Comparison of ENCODE assay signal across 8 cellular contexts in genomic region chr19:43754562-43755255, GRCh38. TPM values are rescaled to one million over a fixed set of nuclear protein-coding genes. Genes with fewer than 3 reads are reported as not detected.
DNase-seq lines count a peak whose midpoint lies in the region; ATAC-seq and TF ChIP-seq lines count a peak whose summit lies in the region.

Gene SMG9 (minus strand): TSS chr19:43754962. CDS start chr19:43750741, 4,221 bp downstream.

- H3K27me3 Mint-ChIP-seq in CD4-positive, CD25-positive, alpha-beta regulatory T cell = peaks cover 4% of the 10 kb centered on the region
- no peaks in the 10 kb centered on the region for H3K27me3 Mint-ChIP-seq in activated CD4-positive, alpha-beta memory T cell treated with anti-CD3 and anti-CD28 coated beads for 36 hours

- peak within 1 kb of the TSS; percentile 98 to 99 (median 99) for H3K27ac Mint-ChIP-seq in CD4-positive, CD25-positive, alpha-beta regulatory T cell
- peak within 1 kb of the TSS; percentile 99 for H3K27ac Mint-ChIP-seq in activated CD4-positive, alpha-beta memory T cell treated with anti-CD3 and anti-CD28 coated beads for 36 hours

- H3K36me3 ChIP-seq in CD4-positive, CD25-positive, alpha-beta regulatory T cell (ENCODE audit: control insufficient read depth, insufficient read depth, low read length) = peaks cover 16% of the 10 kb centered on the region
- H3K36me3 ChIP-seq in right lobe of liver = peaks cover 0 to 10% (median 0%) of the 10 kb centered on the region in 4 donors

- peak; percentile 87 to 88 for ATAC-seq in CD4-positive, CD25-positive, alpha-beta regulatory T cell (ENCODE audit: low read depth in 2 of 2)
- ATAC-seq in GM19452 (IDR thresholded peaks at IDR 0.05; ENCODE audit: unreplicated experiment) (peak; percentile 52), right lobe of liver (peak; percentile 93 to 95 (median 94))

- H3K27ac ChIP-seq in CD4-positive, CD25-positive, alpha-beta regulatory T cell (ENCODE audit: insufficient read depth, low read length, poor library complexity, severe bottlenecking) = peak within 1 kb of the TSS; percentile 99
- H3K27ac ChIP-seq in dorsolateral prefrontal cortex (peak within 1 kb of the TSS; percentile 86 to 100 (median 99)), right lobe of liver (peak within 1 kb of the TSS; percentile 81 to 98 (median 97))

- under 1% methylated on average over 29 of the region's 70 CpGs for WGBS in right lobe of liver (ENCODE audit: insufficient coverage, low coverage, low lambda C conversion rate, missing lambda C conversion rate)

- intact Hi-C loops in activated CD4-positive, alpha-beta memory T cell treated with anti-CD3 and anti-CD28 coated beads for 36 hours (cut with micrococcal nuclease) = loop anchor here (1.0 to 10.0 kb wide), 7 partner anchors 11 to 990 kb away; partner anchors contain the start of genes BCL3 and ETHE1
- intact Hi-C loops in dorsolateral prefrontal cortex (cut with DNase I) = loop anchor here (2.0 to 10.0 kb wide), 4 partner anchors 73 to 160 kb away; partner anchors contain the start of genes IRGQ (in 1 of the 2), ZNF283 (in 1 of the 2) and ZNF576 (in 1 of the 2)
- intact Hi-C loops in right lobe of liver (cut with DNase I) = no loop called here

- peak within 1 kb of the TSS; percentile 96 to 99 (median 98) for H3K4me3 Mint-ChIP-seq in CD4-positive, CD25-positive, alpha-beta regulatory T cell
- peak within 1 kb of the TSS; percentile 95 for H3K4me3 Mint-ChIP-seq in activated CD4-positive, alpha-beta memory T cell treated with anti-CD3 and anti-CD28 coated beads for 36 hours

- peaks cover 12% of the 10 kb centered on the region for H3K36me3 Mint-ChIP-seq in CD4-positive, CD25-positive, alpha-beta regulatory T cell
- H3K36me3 Mint-ChIP-seq in activated CD4-positive, alpha-beta memory T cell treated with anti-CD3 and anti-CD28 coated beads for 36 hours = peaks cover 42% of the 10 kb centered on the region

- CTCF ChIA-PET in activated CD4-positive, alpha-beta memory T cell treated with anti-CD3 and anti-CD28 coated beads for 36 hours (lab: Charles Lee) = interaction anchor here (1.0 to 7.8 kb wide), 4 partner anchors 10 to 188 kb away, joined by 3 to 108 read pairs (median 16); no protein-coding TSS in a partner anchor

- peaks cover 44% of the 10 kb centered on the region for H3K4me1 ChIP-seq in CD4-positive, CD25-positive, alpha-beta regulatory T cell (ENCODE audit: control insufficient read depth, insufficient read depth, low read length, poor library complexity, severe bottlenecking)
- peaks cover 0 to 13% (median 0%) of the 10 kb centered on the region in 4 donors for H3K4me1 ChIP-seq in right lobe of liver

- peaks cover 3 to 66% (median 39%) of the 10 kb centered on the region in 4 donors for H3K4me1 Mint-ChIP-seq in CD4-positive, CD25-positive, alpha-beta regulatory T cell
- H3K4me1 Mint-ChIP-seq in activated CD4-positive, alpha-beta memory T cell treated with anti-CD3 and anti-CD28 coated beads for 36 hours (ENCODE audit: low read depth) = peaks cover 63% of the 10 kb centered on the region

- TF ChIP-seq POLR2A in right lobe of liver (IDR thresholded peaks at IDR 0.05) = peak; percentile 81

- no peaks in the 10 kb centered on the region for H3K9me3 ChIP-seq in CD4-positive, CD25-positive, alpha-beta regulatory T cell (ENCODE audit: control insufficient read depth in 2 of 2, low read length in 2 of 2)
- no peaks in the 10 kb centered on the region for H3K9me3 ChIP-seq in right lobe of liver

- H3K27me3 ChIP-seq in CD4-positive, CD25-positive, alpha-beta regulatory T cell (ENCODE audit: control insufficient read depth, insufficient read depth, low read length) = no peaks in the 10 kb centered on the region
- H3K27me3 ChIP-seq in dorsolateral prefrontal cortex = no peaks in the 10 kb centered on the region
- H3K27me3 ChIP-seq in right lobe of liver = no peaks in the 10 kb centered on the region

- DNase-seq in CD4-positive, CD25-positive, alpha-beta regulatory T cell = peak; percentile 97 to 99 (median 98)
- peak; percentile 99 for DNase-seq in HK-2 (ENCODE audit: unreplicated experiment)
- DNase-seq in NCI-H82 treated with DMSO at 0.1 percent for 48 hours (lab: John Stamatoyannopoulos, UW; ENCODE audit: unreplicated experiment) = peak; percentile 91
- DNase-seq in activated CD4-positive, alpha-beta memory T cell treated with anti-CD3 and anti-CD28 coated beads for 36 hours = peak; percentile 99
- DNase-seq in dorsolateral prefrontal cortex = peak; percentile 89 to 98 (median 95)
- DNase-seq in right lobe of liver = peak; percentile 99
- peak; percentile 98 for DNase-seq in stimulated activated CD4-positive, alpha-beta T cell treated with anti-CD3 and anti-CD28 coated beads, Interleukin-4, amount 100 ng/mL, for 24 hours

- no peaks in the 10 kb centered on the region for H3K9me3 Mint-ChIP-seq in CD4-positive, CD25-positive, alpha-beta regulatory T cell
- H3K9me3 Mint-ChIP-seq in activated CD4-positive, alpha-beta memory T cell treated with anti-CD3 and anti-CD28 coated beads for 36 hours = no peaks in the 10 kb centered on the region

- TF ChIP-seq CTCF in dorsolateral prefrontal cortex (IDR thresholded peaks at IDR 0.05 in 54 of 56, conservative IDR thresholded peaks at IDR 0.05 in 2 of 56; ENCODE audit: low read depth in 1 of 56, partially characterized antibody in 56 of 56) (peak in 12 of 56 donors; percentile 2 to 33 (median 14)), right lobe of liver (IDR thresholded peaks at IDR 0.05) (no peak)

- POLR2A ChIA-PET in activated CD4-positive, alpha-beta memory T cell treated with anti-CD3 and anti-CD28 coated beads for 36 hours (lab: Charles Lee) = interaction anchor here (1.2 to 7.0 kb wide), 6 partner anchors 10 to 86 kb away, joined by 3 to 182 read pairs (median 6); partner anchors contain the start of gene KCNN4

- H3K4me3 ChIP-seq in CD4-positive, CD25-positive, alpha-beta regulatory T cell (ENCODE audit: low read depth, low read length) = peak within 1 kb of the TSS; percentile 89
- H3K4me3 ChIP-seq in dorsolateral prefrontal cortex = peak within 1 kb of the TSS; percentile 61 to 98 (median 85)
- H3K4me3 ChIP-seq in right lobe of liver = peak within 1 kb of the TSS; percentile 56 to 90 (median 77)

RNA-seq across cellular contexts. Expression of gene SMG9, which starts in this region (rescaled TPM):
- total RNA-seq in CD4-positive, CD25-positive, alpha-beta regulatory T cell = 40.7 TPM
- polyA plus RNA-seq in CD4-positive, CD25-positive, alpha-beta regulatory T cell = 1 to 10 TPM; 3.4 to 7.0 (median 5.8) TPM
- 10 to 100 TPM; 58.2 to 58.3 TPM for total RNA-seq in activated CD4-positive, alpha-beta memory T cell treated with anti-CD3 and anti-CD28 coated beads for 36 hours
- total RNA-seq in dorsolateral prefrontal cortex = 100 to 1,000 TPM in 11 of 120 experiments, 10 to 100 TPM in 109; 48.9 to 130 (median 77.0) TPM
- 10 to 100 TPM in 2 of 6 experiments, 1 to 10 TPM in 4; 6.5 to 13.5 (median 9.8) TPM for total RNA-seq in right lobe of liver

Comparison
In these comparisons a context has a peak if more than half of its experiments do, and no peak if none do; other contexts are left out.
1. Peak in every context shown above with its lines: DNase-seq, ATAC-seq, H3K4me3 ChIP-seq and H3K27ac ChIP-seq.
2. intact Hi-C loops: an anchor here in activated CD4-positive, alpha-beta memory T cell treated with anti-CD3 and anti-CD28 coated beads for 36 hours (1.0 to 10.0 kb wide) and dorsolateral prefrontal cortex (2.0 to 10.0 kb wide); none called in right lobe of liver.